ENCODE assay signal across 1 cellular context in genomic region chr1:22052115-22053017, GRCh38.
A peak's percentile ranks its signal among the peaks of the same experiment; 100 is the strongest.
TF ChIP-seq lines count a peak whose summit lies in the region.

Gene CDC42, plus strand, starts transcription at chr1:22052709. Its CDS starts 25,770 bp downstream, at chr1:22078479.

TF ChIP-seq in HepG2, 621 proteins besides CTCF, POLR2A, EP300 and RAD21 (continued from another document):
- TF ChIP-seq KLF6 (CRISPR knock-in tag; IDR thresholded peaks at IDR 0.05) = peak; percentile 71; the same call in 1 of the 2 replicates
- TF ChIP-seq YEATS4 (CRISPR knock-in tag; IDR thresholded peaks at IDR 0.05; ENCODE audit: borderline replicate concordance) = peak; percentile 79; the same call in 1 of the 2 replicates
- TF ChIP-seq CHD4 (IDR thresholded peaks at IDR 0.05; ENCODE audit: borderline replicate concordance, low read length) = peak; percentile 80; the same call in 1 of the 2 replicates
- peak; percentile 96 for TF ChIP-seq SPEN (CRISPR knock-in tag; IDR thresholded peaks at IDR 0.05; ENCODE audit: low read depth)
- no peak for TF ChIP-seq SRF (IDR thresholded peaks at IDR 0.05; ENCODE audit: low read depth, low read length)
- TF ChIP-seq ZBTB44 (CRISPR knock-in tag; IDR thresholded peaks at IDR 0.05) = peak; percentile 54; the same call in 1 of the 2 replicates
- TF ChIP-seq ZNF547 (CRISPR knock-in tag; IDR thresholded peaks at IDR 0.05) = peak; percentile 76; the same call in 1 of the 2 replicates
- TF ChIP-seq GATA4 (IDR thresholded peaks at IDR 0.05; ENCODE audit: borderline replicate concordance, low read depth) = peak; percentile 57; the same call in 1 of the 2 replicates
- TF ChIP-seq CENPT (CRISPR knock-in tag; IDR thresholded peaks at IDR 0.05; ENCODE audit: low read depth) = no peak; the same call in 1 of the 2 replicates
- TF ChIP-seq SMAD3 (CRISPR knock-in tag; IDR thresholded peaks at IDR 0.05) = no peak; the same call in 1 of the 2 replicates
- peak; percentile 25; the same call in 1 of the 2 replicates for TF ChIP-seq ZBTB7A (CRISPR knock-in tag; IDR thresholded peaks at IDR 0.05)
- peak; percentile 77 for TF ChIP-seq ZFX (CRISPR knock-in tag; IDR thresholded peaks at IDR 0.05; ENCODE audit: low read depth)
- peak; percentile 31; the same call in 1 of the 2 replicates for TF ChIP-seq ZNF558 (CRISPR knock-in tag; IDR thresholded peaks at IDR 0.05; ENCODE audit: borderline replicate concordance)
- peak; percentile 59; the same call in 1 of the 2 replicates for TF ChIP-seq ZNF839 (CRISPR knock-in tag; IDR thresholded peaks at IDR 0.05; ENCODE audit: borderline replicate concordance)
- 0 out of 2 replicates have a peak, but pooled peaks have one; percentile 55 for TF ChIP-seq ZNF850 (CRISPR knock-in tag; conservative IDR thresholded peaks at IDR 0.05)
- TF ChIP-seq ZNF501 (CRISPR knock-in tag; IDR thresholded peaks at IDR 0.05) = peak; percentile 50; the same call in 1 of the 2 replicates
- peak; percentile 71; the same call in 1 of the 2 replicates for TF ChIP-seq BORCS8-MEF2B (CRISPR knock-in tag; IDR thresholded peaks at IDR 0.05)
- TF ChIP-seq IKZF4 (CRISPR knock-in tag; IDR thresholded peaks at IDR 0.05; ENCODE audit: borderline replicate concordance, low read depth, not compliant biosample characterization) = peak; percentile 79
- TF ChIP-seq KAT2B (IDR thresholded peaks at IDR 0.05; ENCODE audit: borderline replicate concordance, low read depth, low read length) = no peak
- TF ChIP-seq ZNF792 (CRISPR knock-in tag; IDR thresholded peaks at IDR 0.05) = peak; percentile 85
